Comparison of ENCODE assay signal across 1 cellular context in the genomic region with DNA sequence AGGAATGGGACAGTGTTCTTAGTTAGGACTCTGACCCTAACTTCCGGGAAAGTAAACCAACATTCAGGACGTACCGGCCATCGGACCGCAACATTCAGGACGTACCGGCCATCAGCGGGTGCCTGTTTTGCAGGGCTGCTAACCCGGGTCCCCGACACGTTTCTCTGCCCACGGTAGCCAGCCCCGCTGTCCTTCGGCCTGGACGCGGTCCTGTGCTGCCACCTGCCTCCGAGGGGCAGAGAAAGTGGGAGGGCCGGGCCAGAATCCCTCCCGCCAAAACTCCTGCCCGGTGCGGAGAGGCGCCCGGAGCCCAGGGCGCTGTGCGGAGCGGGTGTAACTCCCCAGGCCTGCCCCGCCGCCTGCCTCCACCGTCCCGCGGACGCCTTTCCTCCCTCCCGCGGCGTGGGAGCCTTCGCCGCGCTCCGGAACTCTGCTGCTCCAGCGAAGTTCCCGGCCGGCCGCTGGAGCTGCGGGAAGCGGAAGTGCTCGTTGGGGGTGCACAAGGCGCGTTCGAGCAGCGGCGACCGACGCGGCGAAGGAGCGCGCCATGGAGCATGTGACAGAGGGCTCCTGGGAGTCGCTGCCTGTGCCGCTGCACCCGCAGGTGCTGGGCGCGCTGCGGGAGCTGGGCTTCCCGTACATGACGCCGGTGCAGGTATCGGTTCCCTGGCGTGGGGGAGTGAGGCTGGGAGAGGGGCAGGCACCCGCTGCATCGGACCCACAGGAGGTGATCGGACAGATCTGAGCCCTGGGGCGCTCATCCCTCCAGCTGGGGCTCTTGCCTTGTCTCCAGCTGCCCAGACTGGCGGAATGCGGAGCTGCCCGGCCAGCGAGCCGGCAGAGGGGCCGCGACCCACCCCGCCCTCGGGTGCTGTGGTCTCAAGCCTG.
A peak's percentile ranks its signal among the peaks of the same experiment; 100 is the strongest.
TF ChIP-seq lines count a peak whose summit lies in the region.

Gene DDX55, plus strand, starts transcription at position 498 of the 888 bp plus-strand sequence. Its CDS starts 50 bp downstream, at position 548.

TF ChIP-seq in HEK293, 187 proteins besides CTCF, POLR2A, EP300 and RAD21 (continued from another document):
- TF ChIP-seq, protein P1, sequence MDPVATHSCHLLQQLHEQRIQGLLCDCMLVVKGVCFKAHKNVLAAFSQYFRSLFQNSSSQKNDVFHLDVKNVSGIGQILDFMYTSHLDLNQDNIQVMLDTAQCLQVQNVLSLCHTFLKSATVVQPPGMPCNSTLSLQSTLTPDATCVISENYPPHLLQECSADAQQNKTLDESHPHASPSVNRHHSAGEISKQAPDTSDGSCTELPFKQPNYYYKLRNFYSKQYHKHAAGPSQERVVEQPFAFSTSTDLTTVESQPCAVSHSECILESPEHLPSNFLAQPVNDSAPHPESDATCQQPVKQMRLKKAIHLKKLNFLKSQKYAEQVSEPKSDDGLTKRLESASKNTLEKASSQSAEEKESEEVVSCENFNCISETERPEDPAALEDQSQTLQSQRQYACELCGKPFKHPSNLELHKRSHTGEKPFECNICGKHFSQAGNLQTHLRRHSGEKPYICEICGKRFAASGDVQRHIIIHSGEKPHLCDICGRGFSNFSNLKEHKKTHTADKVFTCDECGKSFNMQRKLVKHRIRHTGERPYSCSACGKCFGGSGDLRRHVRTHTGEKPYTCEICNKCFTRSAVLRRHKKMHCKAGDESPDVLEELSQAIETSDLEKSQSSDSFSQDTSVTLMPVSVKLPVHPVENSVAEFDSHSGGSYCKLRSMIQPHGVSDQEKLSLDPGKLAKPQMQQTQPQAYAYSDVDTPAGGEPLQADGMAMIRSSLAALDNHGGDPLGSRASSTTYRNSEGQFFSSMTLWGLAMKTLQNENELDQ (tag by site-specific recombination; IDR thresholded peaks at IDR 0.05; ENCODE audit: low read depth) = no peak; the same call in 1 of the 2 replicates
- TF ChIP-seq ZNF2 (tag by site-specific recombination; IDR thresholded peaks at IDR 0.05) (peak; percentile 99), GLIS1 (tag by site-specific recombination; IDR thresholded peaks at IDR 0.05) (peak; percentile 96), SP3 (tag by site-specific recombination; IDR thresholded peaks at IDR 0.05) (peak; percentile 88), ZNF155 (tag by site-specific recombination; IDR thresholded peaks at IDR 0.05) (no peak), PBX3 (CRISPR knock-in tag; IDR thresholded peaks at IDR 0.05) (peak; percentile 95), RBAK (tag by site-specific recombination; IDR thresholded peaks at IDR 0.05) (no peak), ZNF175 (tag by site-specific recombination; IDR thresholded peaks at IDR 0.05) (no peak), PRDM2 (tag by site-specific recombination; IDR thresholded peaks at IDR 0.05; ENCODE audit: borderline replicate concordance) (no peak), ZNF169 (tag by site-specific recombination; IDR thresholded peaks at IDR 0.05) (no peak), EGR2 (tag by site-specific recombination; IDR thresholded peaks at IDR 0.05; ENCODE audit: low read depth) (peak; percentile 80), ZNF121 (tag by site-specific recombination; IDR thresholded peaks at IDR 0.05) (0 out of 2 replicates have a peak, but pooled peaks have one; percentile 67), SETDB1 (IDR thresholded peaks at IDR 0.05; ENCODE audit: insufficient read length, low read length) (no peak), ZNF341 (tag by site-specific recombination; IDR thresholded peaks at IDR 0.05; ENCODE audit: low read depth) (0 out of 2 replicates have a peak, but pooled peaks have one; percentile 42), KLF7 (tag by site-specific recombination; IDR thresholded peaks at IDR 0.05; ENCODE audit: borderline replicate concordance) (peak; percentile 89; the same call in 1 of the 2 replicates), ZBTB21 (tag by site-specific recombination; IDR thresholded peaks at IDR 0.05) (0 out of 2 replicates have a peak, but pooled peaks have one; percentile 72), ZFHX2 (tag by site-specific recombination; conservative IDR thresholded peaks at IDR 0.05) (peak; percentile 89), ZNF785 (tag by site-specific recombination; IDR thresholded peaks at IDR 0.05) (peak; percentile 86; the same call in 1 of the 2 replicates), ZNF558 (tag by site-specific recombination; IDR thresholded peaks at IDR 0.05) (no peak), TCF7L2 (IDR thresholded peaks at IDR 0.05; ENCODE audit: borderline replicate concordance, low read depth, low read length) (no peak), ZNF544 (tag by site-specific recombination; IDR thresholded peaks at IDR 0.05) (no peak), ZNF610 (tag by site-specific recombination; IDR thresholded peaks at IDR 0.05; ENCODE audit: borderline replicate concordance) (peak; percentile 84; the same call in 1 of the 2 replicates)
- TF ChIP-seq, protein P2, sequence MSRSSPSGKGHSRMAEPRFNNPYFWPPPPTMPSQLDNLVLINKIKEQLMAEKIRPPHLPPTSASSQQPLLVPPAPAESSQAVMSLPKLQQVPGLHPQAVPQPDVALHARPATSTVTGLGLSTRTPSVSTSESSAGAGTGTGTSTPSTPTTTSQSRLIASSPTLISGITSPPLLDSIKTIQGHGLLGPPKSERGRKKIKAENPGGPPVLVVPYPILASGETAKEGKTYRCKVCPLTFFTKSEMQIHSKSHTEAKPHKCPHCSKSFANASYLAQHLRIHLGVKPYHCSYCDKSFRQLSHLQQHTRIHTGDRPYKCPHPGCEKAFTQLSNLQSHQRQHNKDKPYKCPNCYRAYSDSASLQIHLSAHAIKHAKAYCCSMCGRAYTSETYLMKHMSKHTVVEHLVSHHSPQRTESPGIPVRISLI (tag by site-specific recombination; IDR thresholded peaks at IDR 0.05) = no peak
- TF ChIP-seq, protein P3, sequence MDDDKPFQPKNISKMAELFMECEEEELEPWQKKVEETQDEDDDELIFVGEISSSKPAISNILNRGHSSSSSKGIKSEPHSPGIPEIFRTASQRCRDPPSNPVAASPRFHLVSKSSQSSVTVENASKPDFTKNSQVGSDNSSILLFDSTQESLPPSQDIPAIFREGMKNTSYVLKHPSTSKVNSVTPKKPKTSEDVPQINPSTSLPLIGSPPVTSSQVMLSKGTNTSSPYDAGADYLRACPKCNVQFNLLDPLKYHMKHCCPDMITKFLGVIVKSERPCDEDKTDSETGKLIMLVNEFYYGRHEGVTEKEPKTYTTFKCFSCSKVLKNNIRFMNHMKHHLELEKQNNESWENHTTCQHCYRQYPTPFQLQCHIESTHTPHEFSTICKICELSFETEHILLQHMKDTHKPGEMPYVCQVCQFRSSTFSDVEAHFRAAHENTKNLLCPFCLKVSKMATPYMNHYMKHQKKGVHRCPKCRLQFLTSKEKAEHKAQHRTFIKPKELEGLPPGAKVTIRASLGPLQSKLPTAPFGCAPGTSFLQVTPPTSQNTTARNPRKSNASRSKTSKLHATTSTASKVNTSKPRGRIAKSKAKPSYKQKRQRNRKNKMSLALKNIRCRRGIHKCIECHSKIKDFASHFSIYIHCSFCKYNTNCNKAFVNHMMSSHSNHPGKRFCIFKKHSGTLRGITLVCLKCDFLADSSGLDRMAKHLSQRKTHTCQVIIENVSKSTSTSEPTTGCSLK (tag by site-specific recombination; IDR thresholded peaks at IDR 0.05) = no peak
